ENCODE assay signal across 9 cellular contexts in genomic region chrX:63128509-63128908, GRCh38.
DNase-seq lines count a peak whose midpoint lies in the region; FAIRE-seq and TF ChIP-seq lines count a peak whose summit lies in the region.
"Had no signal": no experiment of that assay in that cellular context is flagged by ENCODE, and none has a peak within 500 bp of the region (broad histone marks: within the 10 kb centered on the region; RNA-seq: fewer than 3 reads in every experiment).

No MANE protein-coding gene starts in this region.

- H3K23me2 ChIP-seq in H9 (ENCODE audit: insufficient read length, low read depth, low read length, poor library complexity, severe bottlenecking) = no peaks in the 10 kb centered on the region

- no peaks in the 10 kb centered on the region for H3K27me3 ChIP-seq in breast epithelium
- no peaks in the 10 kb centered on the region for H3K27me3 ChIP-seq in H9 (ENCODE audit: insufficient read depth, low read length)
- no peaks in the 10 kb centered on the region for H3K27me3 ChIP-seq in effector memory CD4-positive, alpha-beta T cell (replicated peaks; ENCODE audit: control insufficient read depth, insufficient read depth, low read length, poor library complexity, severe bottlenecking)

- no peak overlapping the region for H3K4ac ChIP-seq in H9 (ENCODE audit: low read depth, low read length)

- no peak overlapping the region for H4K91ac ChIP-seq in H9 (ENCODE audit: insufficient read length, low read depth, low read length)

- H3K9me3 Mint-ChIP-seq in MCF 10A (ENCODE audit: unreplicated experiment) (no peaks in the 10 kb centered on the region), H9 (peaks cover 53 to 54% of the 10 kb centered on the region in 2 experiments)
- H3K9me3 Mint-ChIP-seq in activated T-helper 2 cell treated with anti-CD3 and anti-CD28 coated beads, Interferon-gamma antibody, Interleukin-2, Interleukin-4, amounts not matched to agents 10 μg/mL and 5 μg/mL and 100 μg/mL, durations not matched to agents 14 hours and 24 hours and 36 hours = no peaks in the 10 kb centered on the region
- H3K9me3 Mint-ChIP-seq: central memory CD8-positive, alpha-beta T cell had no signal

- no peak overlapping the region for H4K5ac ChIP-seq in H9 (ENCODE audit: insufficient read length, low read depth, low read length)

- no peaks in the 10 kb centered on the region for H3K4me1 ChIP-seq in breast epithelium
- H3K4me1 ChIP-seq in H9 (ENCODE audit: insufficient read depth, low read length) = no peaks in the 10 kb centered on the region
- no peaks in the 10 kb centered on the region for H3K4me1 ChIP-seq in effector memory CD4-positive, alpha-beta T cell (ENCODE audit: control insufficient read depth, insufficient read depth, low read length, poor library complexity, severe bottlenecking)

- H3K27me3 Mint-ChIP-seq in MCF 10A (ENCODE audit: insufficient read depth, unreplicated experiment) (no peaks in the 10 kb centered on the region), H9 (ENCODE audit: low read depth) (no peaks in the 10 kb centered on the region; the same call in 1 of the 2 replicates)
- H3K27me3 Mint-ChIP-seq in activated T-helper 2 cell treated with anti-CD3 and anti-CD28 coated beads, Interferon-gamma antibody, Interleukin-2, Interleukin-4, amounts not matched to agents 10 μg/mL and 5 μg/mL and 100 μg/mL, durations not matched to agents 14 hours and 24 hours and 36 hours (ENCODE audit: low read depth) = no peaks in the 10 kb centered on the region
- H3K27me3 Mint-ChIP-seq: central memory CD8-positive, alpha-beta T cell had no signal

- POLR2A ChIA-PET in MCF 10A (lab: Yijun Ruan, JAX) = no interaction called here

- H2BK5ac ChIP-seq in H9 (ENCODE audit: insufficient read length, low read length) = no peak overlapping the region

- TF ChIP-seq CTCF in MCF 10A (IDR thresholded peaks at IDR 0.05; ENCODE audit: unreplicated experiment) (peak; percentile 49), breast epithelium (IDR thresholded peaks at IDR 0.05) (no peak), H9 (conservative IDR thresholded peaks at IDR 0.05) (peak; percentile 57)

- no peaks in the 10 kb centered on the region for H3K79me1 ChIP-seq in H9 (ENCODE audit: insufficient read depth, low read depth, low read length, poor library complexity, severe bottlenecking)

- H3K9ac ChIP-seq in H9 (ENCODE audit: extremely low read depth, insufficient read length, low read length) = no peak overlapping the region

- no peaks in the 10 kb centered on the region for H4K20me1 ChIP-seq in H9 (ENCODE audit: control insufficient read depth, insufficient read depth, insufficient read length)

- intact Hi-C loops in MCF 10A (cut with micrococcal nuclease) = no loop called here
- intact Hi-C loops in breast epithelium (cut with DNase I; ENCODE audit: low total_unique reads) = no loop called here
- intact Hi-C loops in activated T-helper 2 cell treated with anti-CD3 and anti-CD28 coated beads, Interferon-gamma antibody, Interleukin-2, Interleukin-4, amounts not matched to agents 10 μg/mL and 5 μg/mL and 100 μg/mL, durations not matched to agents 14 hours and 24 hours and 36 hours (cut with micrococcal nuclease) = no loop called here

- no peak for TF ChIP-seq POLR2A in breast epithelium (IDR thresholded peaks at IDR 0.05)

- H3K56ac ChIP-seq in H9 (ENCODE audit: insufficient read length, low read depth, low read length) = no peak overlapping the region

- no peak overlapping the region for H2BK120ac ChIP-seq in H9 (ENCODE audit: low read depth, low read length, poor library complexity, severe bottlenecking)

- CTCF ChIA-PET in MCF 10A (lab: Yijun Ruan, JAX) = interaction anchor here (1.8 to 1.9 kb wide), 2 partner anchors 41 to 78 kb away, joined by 4 to 8 read pairs; no protein-coding TSS in a partner anchor

- DNase-seq in MCF 10A (ENCODE audit: unreplicated experiment) (peak; percentile 27), breast epithelium (ENCODE audit: low spot score in 2 of 2) (no peak), H9 (no peak), NOMO-1 treated with DMSO at 0.1 percent for 48 hours (lab: John Stamatoyannopoulos, UW; ENCODE audit: unreplicated experiment) (peak; percentile 31), superior temporal gyrus (ENCODE audit: extremely low spot score) (peak; percentile 12)
- DNase-seq in activated T-helper 2 cell treated with anti-CD3 and anti-CD28 coated beads, Interferon-gamma antibody, Interleukin-2, Interleukin-4, amounts not matched to agents 10 μg/mL and 5 μg/mL and 100 μg/mL, durations not matched to agents 14 hours and 24 hours and 36 hours (ENCODE audit: low spot score) = no peak
- no peak for DNase-seq in effector memory CD4-positive, alpha-beta T cell

- H3K36me3 ChIP-seq in breast epithelium = no peaks in the 10 kb centered on the region
- H3K36me3 ChIP-seq in effector memory CD4-positive, alpha-beta T cell (ENCODE audit: control insufficient read depth, insufficient read depth, low read length) = no peaks in the 10 kb centered on the region

- H3K4me2 ChIP-seq in H9 (ENCODE audit: insufficient read depth, insufficient read length, low read length) = no peak overlapping the region

- no peak overlapping the region for H2BK15ac ChIP-seq in H9 (ENCODE audit: low read depth, low read length)

- H3K27ac ChIP-seq in breast epithelium (no peak overlapping the region), H9 (ENCODE audit: insufficient read length, low read depth, low read length) (no peak overlapping the region)
- H3K27ac ChIP-seq in effector memory CD4-positive, alpha-beta T cell (ENCODE audit: insufficient read depth, low read length, poor library complexity, severe bottlenecking) = no peak overlapping the region

- H3K9me3 ChIP-seq in breast epithelium = peaks cover 0 to 10% of the 10 kb centered on the region in 2 donors
- peaks cover 11% of the 10 kb centered on the region for H3K9me3 ChIP-seq in H9 (ENCODE audit: control insufficient read depth, low read depth, low read length)
- H3K9me3 ChIP-seq in effector memory CD4-positive, alpha-beta T cell (ENCODE audit: control insufficient read depth, low read length) = no peaks in the 10 kb centered on the region

- FAIRE-seq in endometrium (lab: Jason Lieb, UNC) = peak; percentile 8

- H3K18ac ChIP-seq in H9 (ENCODE audit: insufficient read length, low read depth, low read length) = no peak overlapping the region

- H3K79me2 ChIP-seq in H9 (ENCODE audit: insufficient read depth, low read length) = no peaks in the 10 kb centered on the region

- no peak overlapping the region for H2BK20ac ChIP-seq in H9 (ENCODE audit: low read depth, low read length, poor library complexity, severe bottlenecking)

- no TSS peak for BruUV-seq in MCF 10A (replicated peaks; lab: Mats Ljungman, UMichigan)

- H3K14ac ChIP-seq in H9 (ENCODE audit: insufficient read depth, low read length) = no peak overlapping the region

- WGBS in H9 (ENCODE audit: extremely low coverage, insufficient read length, low lambda C conversion rate) = no CpG with 5 or more reads among the region's 2 CpGs

- H3K23ac ChIP-seq in H9 (ENCODE audit: insufficient read length, low read depth, low read length) = no peak overlapping the region

- H2BK12ac ChIP-seq in H9 (ENCODE audit: insufficient read length, low read depth, low read length) = no peak overlapping the region

- H3K4me1 Mint-ChIP-seq in MCF 10A (ENCODE audit: insufficient read depth, unreplicated experiment) (no peaks in the 10 kb centered on the region), H9 (no peaks in the 10 kb centered on the region)
- no peaks in the 10 kb centered on the region for H3K4me1 Mint-ChIP-seq in activated T-helper 2 cell treated with anti-CD3 and anti-CD28 coated beads, Interferon-gamma antibody, Interleukin-2, Interleukin-4, amounts not matched to agents 10 μg/mL and 5 μg/mL and 100 μg/mL, durations not matched to agents 14 hours and 24 hours and 36 hours (ENCODE audit: low read depth)
- H3K4me1 Mint-ChIP-seq: central memory CD8-positive, alpha-beta T cell had no signal

- no peak overlapping the region for H3T11ph ChIP-seq in H9 (ENCODE audit: low read length)

- H4K8ac ChIP-seq in H9 (replicated peaks; ENCODE audit: insufficient read length, low read depth, low read length) = no peak overlapping the region

- H2AK5ac ChIP-seq in H9 (ENCODE audit: insufficient read length, low read length) = no peak overlapping the region

- H3K4me3 Mint-ChIP-seq in MCF 10A (ENCODE audit: unreplicated experiment) (no peak overlapping the region), H9 (no peak overlapping the region)
- no peak overlapping the region for H3K4me3 Mint-ChIP-seq in activated T-helper 2 cell treated with anti-CD3 and anti-CD28 coated beads, Interferon-gamma antibody, Interleukin-2, Interleukin-4, amounts not matched to agents 10 μg/mL and 5 μg/mL and 100 μg/mL, durations not matched to agents 14 hours and 24 hours and 36 hours (ENCODE audit: low read depth)
- H3K4me3 Mint-ChIP-seq: central memory CD8-positive, alpha-beta T cell had no signal

- H2AFZ ChIP-seq in H9 (ENCODE audit: low read length) = no peak overlapping the region

- no peak overlapping the region for H3K27ac Mint-ChIP-seq in MCF 10A (ENCODE audit: low read depth, unreplicated experiment)
- no peak overlapping the region for H3K27ac Mint-ChIP-seq in H9
- no peak overlapping the region for H3K27ac Mint-ChIP-seq in activated T-helper 2 cell treated with anti-CD3 and anti-CD28 coated beads, Interferon-gamma antibody, Interleukin-2, Interleukin-4, amounts not matched to agents 10 μg/mL and 5 μg/mL and 100 μg/mL, durations not matched to agents 14 hours and 24 hours and 36 hours

- no peak overlapping the region for H3K4me3 ChIP-seq in breast epithelium
- H3K4me3 ChIP-seq in effector memory CD4-positive, alpha-beta T cell (ENCODE audit: insufficient read depth, low read depth, low read length, poor library complexity, severe bottlenecking) = no peak overlapping the region

- H3K36me3 Mint-ChIP-seq in MCF 10A (ENCODE audit: insufficient read depth, unreplicated experiment) (no peaks in the 10 kb centered on the region), H9 (ENCODE audit: insufficient read depth in 1 of 3, low read depth in 3 of 3) (peaks cover 0 to 18% (median 3%) of the 10 kb centered on the region in 3 experiments; a peak in 5 of 7 replicates)
- H3K36me3 Mint-ChIP-seq in activated T-helper 2 cell treated with anti-CD3 and anti-CD28 coated beads, Interferon-gamma antibody, Interleukin-2, Interleukin-4, amounts not matched to agents 10 μg/mL and 5 μg/mL and 100 μg/mL, durations not matched to agents 14 hours and 24 hours and 36 hours (ENCODE audit: low read depth) = no peaks in the 10 kb centered on the region

Comparison
In these comparisons a context has a peak if more than half of its experiments do, and no peak if none do; other contexts are left out.
1. DNase-seq: peak in MCF 10A (single experiment), NOMO-1 treated with DMSO at 0.1 percent for 48 hours (single experiment) and superior temporal gyrus (single experiment); none in breast epithelium (0 of 2), H9 (single experiment), activated T-helper 2 cell treated with anti-CD3 and anti-CD28 coated beads, Interferon-gamma antibody, Interleukin-2, Interleukin-4, amounts not matched to agents 10 μg/mL and 5 μg/mL and 100 μg/mL, durations not matched to agents 14 hours and 24 hours and 36 hours (single experiment) and effector memory CD4-positive, alpha-beta T cell (0 of 3).
2. CTCF ChIP-seq: peak in MCF 10A (single experiment) and H9 (single experiment); none in breast epithelium (0 of 3).